Comparison of ENCODE assay signal across 17 cellular contexts in genomic region chr9:126521976-126522590, GRCh38.
DNase-seq lines count a peak whose midpoint lies in the region; ATAC-seq, FAIRE-seq and TF ChIP-seq lines count a peak whose summit lies in the region.
"Had no signal": no experiment of that assay in that cellular context is flagged by ENCODE, and none has a peak within 500 bp of the region (broad histone marks: within the 10 kb centered on the region; RNA-seq: fewer than 3 reads in every experiment).

No MANE protein-coding gene starts in this region.

- in situ Hi-C loops in K562 (cut with MboI), result no loop called here

- H3K79me2 ChIP-seq in K562 (ENCODE audit: control insufficient read depth, insufficient read depth, low read length) (no peaks in the 10 kb centered on the region), PC-3 (ENCODE audit: low read length) (no peaks in the 10 kb centered on the region)

- H3K4me1 ChIP-seq in K562 (replicated peaks in 1 of 2; ENCODE audit: control insufficient read depth in 2 of 2, insufficient read depth in 2 of 2, low read length in 2 of 2) (peaks cover 0 to 5% of the 10 kb centered on the region in 2 experiments; a peak in 1 of 5 replicates), kidney (ENCODE audit: control insufficient read depth in 1 of 2, insufficient read depth in 1 of 2, low read depth in 1 of 2, low read length in 2 of 2) (peaks cover 0 to 2% of the 10 kb centered on the region in 2 donors), sigmoid colon (peaks cover 0 to 7% (median 6%) of the 10 kb centered on the region in 4 donors), PC-3 (ENCODE audit: insufficient read depth, low read length) (peaks cover 10% of the 10 kb centered on the region)

- no peaks in the 10 kb centered on the region for H3K9me1 ChIP-seq in K562 (ENCODE audit: control insufficient read depth, insufficient read depth, low read length)

- TF ChIP-seq POLR2A in K562 (conservative IDR thresholded peaks at IDR 0.05) (no peak), sigmoid colon (IDR thresholded peaks at IDR 0.05) (no peak)

- BruUV-seq in K562 (replicated peaks; lab: Mats Ljungman, UMichigan) (no TSS peak), PC-3 (replicated peaks; lab: Mats Ljungman, UMichigan) (no TSS peak)

- H3K4me3 ChIP-seq in K562 (no peak overlapping the region), kidney (ENCODE audit: low read length in 2 of 2) (no peak overlapping the region), sigmoid colon (no peak overlapping the region), PC-3 (ENCODE audit: low read length) (no peak overlapping the region)
- H3K4me3 ChIP-seq: BLaER1 treated with 17β-estradiol and CSF1 and Interleukin-3, amounts not matched to agents 10 nM and 100 nM; GM23338; Peyer's patch had no signal

- peaks cover 0 to 1% (median 0%) of the 10 kb centered on the region in 3 donors for H3K27me3 Mint-ChIP-seq in CD14-positive monocyte (ENCODE audit: low read depth in 3 of 3)

- H3K9me3 ChIP-seq in K562 (replicated peaks; ENCODE audit: control insufficient read depth, insufficient read depth, low read depth, low read length) (no peaks in the 10 kb centered on the region), kidney (ENCODE audit: control insufficient read depth in 1 of 2, low read length in 2 of 2) (no peaks in the 10 kb centered on the region), sigmoid colon (no peaks in the 10 kb centered on the region), PC-3 (ENCODE audit: low read length) (no peaks in the 10 kb centered on the region)
- H3K9me3 ChIP-seq: BLaER1 treated with 17β-estradiol and CSF1 and Interleukin-3, amounts not matched to agents 10 nM and 100 nM; Peyer's patch had no signal

- no peaks in the 10 kb centered on the region for H3F3A ChIP-seq in PC-3 (ENCODE audit: low read length, unreplicated experiment)

- no peaks in the 10 kb centered on the region for H3K9me2 ChIP-seq in PC-3 (replicated peaks; ENCODE audit: low read length)

- peaks cover 3% of the 10 kb centered on the region; the same call in 1 of the 2 replicates for H4K20me1 ChIP-seq in K562 (replicated peaks; ENCODE audit: control insufficient read depth, insufficient read depth, low read length)
- no peaks in the 10 kb centered on the region for H4K20me1 ChIP-seq in PC-3 (ENCODE audit: low read length)

- ATAC-seq in K562, result no peak
- ATAC-seq in PC-3, result no peak
- ATAC-seq: GM23338 had no signal

- TF ChIP-seq RAD21 in K562 (CRISPR knock-in tag; conservative IDR thresholded peaks at IDR 0.05 in 1 of 2, IDR thresholded peaks at IDR 0.05 in 1 of 2), result no peak

- H3K9me3 Mint-ChIP-seq in CD14-positive monocyte, result peaks cover 0 to 2% (median 0%) of the 10 kb centered on the region in 7 donors
- H3K9me3 Mint-ChIP-seq: GM23338 had no signal

- WGBS in K562 (ENCODE audit: insufficient coverage, low coverage, missing lambda C conversion rate), result 3% methylated on average over 10 of the region's 10 CpGs
- 73 to 82% methylated on average over 10 of the region's 10 CpGs for WGBS in sigmoid colon, 2 donors

- H3K4me1 Mint-ChIP-seq in CD14-positive monocyte, result peaks cover 60% of the 10 kb centered on the region

- H3K9ac ChIP-seq in K562 (ENCODE audit: insufficient read depth in 1 of 2, low read depth in 2 of 2, low read length in 2 of 2), result no peak overlapping the region; a peak in 1 of 4 replicates
- H3K9ac ChIP-seq in kidney (ENCODE audit: low read length in 2 of 2), result no peak overlapping the region
- H3K9ac ChIP-seq in PC-3 (ENCODE audit: low read length), result no peak overlapping the region

- no peak overlapping the region for H3K4me2 ChIP-seq in K562 (ENCODE audit: insufficient read depth, low read length)
- H3K4me2 ChIP-seq in PC-3 (ENCODE audit: low read length), result no peak overlapping the region
- H3K4me2 ChIP-seq: GM23338 had no signal

- no peaks in the 10 kb centered on the region for H3K36me3 ChIP-seq in K562 (ENCODE audit: control insufficient read depth, insufficient read depth, low read length)
- H3K36me3 ChIP-seq in kidney (ENCODE audit: control insufficient read depth in 1 of 2, insufficient read depth in 2 of 2, low read length in 2 of 2), result no peaks in the 10 kb centered on the region
- H3K36me3 ChIP-seq in sigmoid colon, result no peaks in the 10 kb centered on the region
- H3K36me3 ChIP-seq in PC-3 (ENCODE audit: low read depth, low read length), result no peaks in the 10 kb centered on the region
- H3K36me3 ChIP-seq: BLaER1 treated with 17β-estradiol and CSF1 and Interleukin-3, amounts not matched to agents 10 nM and 100 nM; Peyer's patch had no signal

- CTCF ChIA-PET in K562 (lab: Yijun Ruan, JAX; ENCODE audit: low intra/inter-chr PET ratio) (no interaction called here), PC-3 (lab: Charles Lee) (no interaction called here)

- H3K36me3 Mint-ChIP-seq in CD14-positive monocyte, result no peaks in the 10 kb centered on the region

- DNase-seq in CD14-positive monocyte (ENCODE audit: low spot score) (no peak), K562 (ENCODE audit: extremely low read depth in 1 of 4, low spot score in 3 of 4) (no peak), kidney (peak; percentile 52), sigmoid colon (peak; percentile 52), PC-3 (no peak), Ammon's horn (ENCODE audit: low spot score) (no peak)
- DNase-seq in activated CD8-positive, alpha-beta memory T cell treated with anti-CD3 and anti-CD28 coated beads, Interleukin-2, amount 50 U/mL, for 48 hours, result no peak
- DNase-seq: DMS 273 treated with DMSO at 0.1 percent for 48 hours, KG1, NCI-H1092, NCI-H1694, NCI-H748 treated with DMSO at 0.1 percent for 48 hours, SHP77 treated with DMSO at 0.1 percent for 48 hours had no signal

- TF ChIP-seq EP300 in K562 (IDR thresholded peaks at IDR 0.05; ENCODE audit: low read length), result no peak
- TF ChIP-seq EP300 in sigmoid colon (IDR thresholded peaks at IDR 0.05), result no peak

- TF ChIP-seq CTCF in CD14-positive monocyte (IDR thresholded peaks at IDR 0.05), result no peak
- TF ChIP-seq CTCF in K562 (IDR thresholded peaks at IDR 0.05 in 2 of 3, conservative IDR thresholded peaks at IDR 0.05 in 1 of 3; ENCODE audit: insufficient read depth in 2 of 3, low read depth in 1 of 3, low read length in 3 of 3), result no peak
- TF ChIP-seq CTCF in kidney (IDR thresholded peaks at IDR 0.05; ENCODE audit: borderline replicate concordance, extremely low read depth, insufficient read depth), result no peak
- TF ChIP-seq CTCF in sigmoid colon (IDR thresholded peaks at IDR 0.05), result no peak
- TF ChIP-seq CTCF in PC-3 (conservative IDR thresholded peaks at IDR 0.05; ENCODE audit: low read depth, low read length), result no peak

- FAIRE-seq in K562 (lab: Jason Lieb, UNC), result no peak
- FAIRE-seq in kidney (lab: Jason Lieb, UNC), result no peak

- intact Hi-C loops in CD14-positive monocyte (cut with micrococcal nuclease), result no loop called here
- intact Hi-C loops in K562 (cut with micrococcal nuclease), result no loop called here
- intact Hi-C loops in kidney (cut with DNase I), result no loop called here
- intact Hi-C loops in sigmoid colon (cut with DNase I), result no loop called here
- intact Hi-C loops in PC-3 (cut with micrococcal nuclease), result no loop called here

- H3K27ac ChIP-seq in K562 (ENCODE audit: extremely low read depth, low read depth, low read length), result no peak overlapping the region
- no peak overlapping the region for H3K27ac ChIP-seq in kidney (ENCODE audit: low read depth in 2 of 2, low read length in 2 of 2)
- peak overlapping the region in 1 of 4 donors; percentile 41 for H3K27ac ChIP-seq in sigmoid colon
- no peak overlapping the region for H3K27ac ChIP-seq in PC-3 (ENCODE audit: low read length)
- H3K27ac ChIP-seq: HL-60, Peyer's patch had no signal

- no peak overlapping the region for H2AFZ ChIP-seq in K562 (ENCODE audit: low read depth, low read length)
- H2AFZ ChIP-seq in PC-3 (ENCODE audit: low read length), result no peak overlapping the region
- H2AFZ ChIP-seq: GM23338 had no signal

- H3K27me3 ChIP-seq in K562 (ENCODE audit: control insufficient read depth in 2 of 2, insufficient read depth in 2 of 2, low read length in 2 of 2) (peaks cover 62 to 81% of the 10 kb centered on the region in 2 experiments), sigmoid colon (peaks cover 6 to 96% (median 62%) of the 10 kb centered on the region in 3 donors), PC-3 (ENCODE audit: low read length) (peaks cover 40% of the 10 kb centered on the region)
- H3K27me3 ChIP-seq: Peyer's patch had no signal

- no peak overlapping the region for H3K4me3 Mint-ChIP-seq in CD14-positive monocyte
- H3K4me3 Mint-ChIP-seq: GM23338 had no signal

- H3K27ac Mint-ChIP-seq in CD14-positive monocyte, result peak overlapping the region in 4 of 7 donors; percentile 5 to 86 (median 54)
- H3K27ac Mint-ChIP-seq: GM23338 had no signal

- POLR2A ChIA-PET in K562 (lab: Yijun Ruan, JAX), result interaction anchor here (0.9 kb wide), 1 partner anchor 29 kb away, joined by 3 read pairs; no protein-coding TSS in a partner anchor
- POLR2A ChIA-PET in PC-3 (lab: Charles Lee; ENCODE audit: unreplicated experiment), result no interaction called here

TF ChIP-seq in K562, 482 proteins besides CTCF, POLR2A, EP300 and RAD21:
- TF ChIP-seq ZNF583 (CRISPR knock-in tag; IDR thresholded peaks at IDR 0.05) (no peak), ZNF717 (CRISPR knock-in tag; IDR thresholded peaks at IDR 0.05) (no peak), ZFP36 (IDR thresholded peaks at IDR 0.05; ENCODE audit: low read depth, low read length, partially characterized antibody) (peak; percentile 37), JUNB (CRISPR knock-in tag; conservative IDR thresholded peaks at IDR 0.05) (no peak)
TF ChIP-seq in K562: peak in this region for 1.

Comparison
In these comparisons a context has a peak if more than half of its experiments do, and no peak if none do; other contexts are left out.
1. DNase-seq: peak in kidney (single experiment) and sigmoid colon (single experiment); none in CD14-positive monocyte (single experiment), K562 (0 of 4), PC-3 (single experiment), Ammon's horn (single experiment) and activated CD8-positive, alpha-beta memory T cell treated with anti-CD3 and anti-CD28 coated beads, Interleukin-2, amount 50 U/mL, for 48 hours (single experiment).